Comparison of ENCODE assay signal across 2 cellular contexts in genomic region chr12:92648242-92649031, GRCh38.
TF ChIP-seq lines count a peak whose summit lies in the region.

No MANE protein-coding gene starts in this region.

TF ChIP-seq in K562, 482 proteins besides CTCF, POLR2A, EP300 and RAD21:
- TF ChIP-seq C11orf30 (IDR thresholded peaks at IDR 0.05; ENCODE audit: low read depth) (peak; percentile 76), MAFF (IDR thresholded peaks at IDR 0.05; ENCODE audit: low read length) (peak; percentile 81), RFX5 (IDR thresholded peaks at IDR 0.05; ENCODE audit: low read depth, low read length) (no peak), MAFK (IDR thresholded peaks at IDR 0.05; ENCODE audit: low read length) (peak; percentile 82), MAFG (tag; conservative IDR thresholded peaks at IDR 0.05) (peak; percentile 75), ZNF316 (IDR thresholded peaks at IDR 0.05) (peak; percentile 85), MTA1 (IDR thresholded peaks at IDR 0.05; ENCODE audit: borderline replicate concordance) (no peak)

TF ChIP-seq in SK-N-SH treated with all-trans-retinoic acid at 6 μM for 48 hours, 23 proteins besides CTCF, POLR2A, EP300 and RAD21:
- TF ChIP-seq, protein P1, sequence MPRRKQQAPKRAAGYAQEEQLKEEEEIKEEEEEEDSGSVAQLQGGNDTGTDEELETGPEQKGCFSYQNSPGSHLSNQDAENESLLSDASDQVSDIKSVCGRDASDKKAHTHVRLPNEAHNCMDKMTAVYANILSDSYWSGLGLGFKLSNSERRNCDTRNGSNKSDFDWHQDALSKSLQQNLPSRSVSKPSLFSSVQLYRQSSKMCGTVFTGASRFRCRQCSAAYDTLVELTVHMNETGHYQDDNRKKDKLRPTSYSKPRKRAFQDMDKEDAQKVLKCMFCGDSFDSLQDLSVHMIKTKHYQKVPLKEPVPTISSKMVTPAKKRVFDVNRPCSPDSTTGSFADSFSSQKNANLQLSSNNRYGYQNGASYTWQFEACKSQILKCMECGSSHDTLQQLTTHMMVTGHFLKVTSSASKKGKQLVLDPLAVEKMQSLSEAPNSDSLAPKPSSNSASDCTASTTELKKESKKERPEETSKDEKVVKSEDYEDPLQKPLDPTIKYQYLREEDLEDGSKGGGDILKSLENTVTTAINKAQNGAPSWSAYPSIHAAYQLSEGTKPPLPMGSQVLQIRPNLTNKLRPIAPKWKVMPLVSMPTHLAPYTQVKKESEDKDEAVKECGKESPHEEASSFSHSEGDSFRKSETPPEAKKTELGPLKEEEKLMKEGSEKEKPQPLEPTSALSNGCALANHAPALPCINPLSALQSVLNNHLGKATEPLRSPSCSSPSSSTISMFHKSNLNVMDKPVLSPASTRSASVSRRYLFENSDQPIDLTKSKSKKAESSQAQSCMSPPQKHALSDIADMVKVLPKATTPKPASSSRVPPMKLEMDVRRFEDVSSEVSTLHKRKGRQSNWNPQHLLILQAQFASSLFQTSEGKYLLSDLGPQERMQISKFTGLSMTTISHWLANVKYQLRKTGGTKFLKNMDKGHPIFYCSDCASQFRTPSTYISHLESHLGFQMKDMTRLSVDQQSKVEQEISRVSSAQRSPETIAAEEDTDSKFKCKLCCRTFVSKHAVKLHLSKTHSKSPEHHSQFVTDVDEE (CRISPR knock-in tag; IDR thresholded peaks at IDR 0.05), result no peak
- no peak for TF ChIP-seq CREB5 (CRISPR knock-in tag; IDR thresholded peaks at IDR 0.05; ENCODE audit: low read depth)
- TF ChIP-seq ZNF8 (CRISPR knock-in tag; IDR thresholded peaks at IDR 0.05), result no peak
- no peak for TF ChIP-seq RARB (CRISPR knock-in tag; IDR thresholded peaks at IDR 0.05)
- TF ChIP-seq ZFP30 (CRISPR knock-in tag; IDR thresholded peaks at IDR 0.05), result no peak
- TF ChIP-seq, protein P2, sequence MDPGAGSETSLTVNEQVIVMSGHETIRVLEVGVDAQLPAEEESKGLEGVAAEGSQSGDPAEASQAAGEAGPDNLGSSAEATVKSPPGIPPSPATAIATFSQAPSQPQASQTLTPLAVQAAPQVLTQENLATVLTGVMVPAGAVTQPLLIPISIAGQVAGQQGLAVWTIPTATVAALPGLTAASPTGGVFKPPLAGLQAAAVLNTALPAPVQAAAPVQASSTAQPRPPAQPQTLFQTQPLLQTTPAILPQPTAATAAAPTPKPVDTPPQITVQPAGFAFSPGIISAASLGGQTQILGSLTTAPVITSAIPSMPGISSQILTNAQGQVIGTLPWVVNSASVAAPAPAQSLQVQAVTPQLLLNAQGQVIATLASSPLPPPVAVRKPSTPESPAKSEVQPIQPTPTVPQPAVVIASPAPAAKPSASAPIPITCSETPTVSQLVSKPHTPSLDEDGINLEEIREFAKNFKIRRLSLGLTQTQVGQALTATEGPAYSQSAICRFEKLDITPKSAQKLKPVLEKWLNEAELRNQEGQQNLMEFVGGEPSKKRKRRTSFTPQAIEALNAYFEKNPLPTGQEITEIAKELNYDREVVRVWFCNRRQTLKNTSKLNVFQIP (CRISPR knock-in tag; IDR thresholded peaks at IDR 0.05; ENCODE audit: borderline replicate concordance, low read depth), result no peak
- no peak for TF ChIP-seq ZC3H10 (CRISPR knock-in tag; IDR thresholded peaks at IDR 0.05)
- TF ChIP-seq ESRRG (CRISPR knock-in tag; IDR thresholded peaks at IDR 0.05), result no peak
- TF ChIP-seq ZFP3 (CRISPR knock-in tag; IDR thresholded peaks at IDR 0.05), result no peak
- TF ChIP-seq PPARA (CRISPR knock-in tag; IDR thresholded peaks at IDR 0.05; ENCODE audit: borderline replicate concordance), result no peak
- no peak for TF ChIP-seq CSRNP3 (CRISPR knock-in tag; IDR thresholded peaks at IDR 0.05)
- no peak for TF ChIP-seq OSR1 (CRISPR knock-in tag; IDR thresholded peaks at IDR 0.05)
- TF ChIP-seq ISL1 (CRISPR knock-in tag; IDR thresholded peaks at IDR 0.05), result no peak
- no peak for TF ChIP-seq GLIS3 (CRISPR knock-in tag; IDR thresholded peaks at IDR 0.05)
- TF ChIP-seq TOX (CRISPR knock-in tag; IDR thresholded peaks at IDR 0.05; ENCODE audit: borderline replicate concordance), result no peak
- no peak for TF ChIP-seq ZNF70 (CRISPR knock-in tag; IDR thresholded peaks at IDR 0.05)
- TF ChIP-seq BACH2 (CRISPR knock-in tag; IDR thresholded peaks at IDR 0.05; ENCODE audit: borderline replicate concordance), result no peak
- TF ChIP-seq TCF4 (CRISPR knock-in tag; IDR thresholded peaks at IDR 0.05; ENCODE audit: borderline replicate concordance), result no peak
- no peak for TF ChIP-seq PATZ1 (CRISPR knock-in tag; IDR thresholded peaks at IDR 0.05; ENCODE audit: borderline replicate concordance)
- TF ChIP-seq SNAI2 (CRISPR knock-in tag; IDR thresholded peaks at IDR 0.05), result no peak
TF ChIP-seq in SK-N-SH treated with all-trans-retinoic acid at 6 μM for 48 hours: peak in this region for 0.
